30 cellular contexts compared by ENCODE assay signal in the genomic region with DNA sequence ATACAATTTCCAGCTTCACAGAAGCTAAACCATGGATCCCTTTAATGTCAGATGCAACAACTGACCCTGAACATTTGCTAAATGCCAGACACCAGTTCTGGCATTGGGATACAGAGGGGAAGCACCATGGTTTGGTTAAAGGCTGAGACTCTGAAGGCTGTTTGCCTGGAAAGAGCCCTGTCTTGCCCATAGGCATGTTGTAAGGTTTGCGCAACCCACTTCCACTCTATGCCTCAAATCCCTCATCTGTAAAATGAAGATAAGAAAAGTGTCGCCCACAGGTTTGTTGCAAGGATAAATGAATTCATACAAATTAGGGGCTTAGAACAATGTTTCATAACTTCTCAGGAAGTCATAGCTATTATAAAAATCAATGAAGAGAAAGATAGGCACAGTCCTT.
"Had no signal": no experiment of that assay in that cellular context is flagged by ENCODE, and none has a peak within 500 bp of the region (broad histone marks: within the 10 kb centered on the region; RNA-seq: fewer than 3 reads in every experiment).

No MANE protein-coding gene starts in this region.

- H3K27me3 ChIP-seq: left lung, neural progenitor cell, neutrophil, stomach, testis, thyroid gland, transverse colon, upper lobe of left lung, vagina had no signal

- H3K27ac ChIP-seq: left lung, neural progenitor cell, neutrophil, parathyroid adenoma, psoas muscle, skin epidermis, stomach, testis, thyroid gland, transverse colon, upper lobe of left lung, vagina had no signal

- H3K4me1 ChIP-seq: left lung, neural progenitor cell, parathyroid adenoma, psoas muscle, stomach, testis, thyroid gland, transverse colon, upper lobe of left lung, vagina had no signal

- H3K4me2 ChIP-seq: neural progenitor cell had no signal

- ATAC-seq: left colon; left lung; natural killer cell; psoas muscle; sciatic nerve; stimulated activated naive B cell treated with anti-CD40 and anti-IgM and Interleukin-4, amounts not matched to agents 10 μg/mL and 1 μg/mL and 100 μg/mL, for 72 hours; stimulated activated naive CD8-positive, alpha-beta T cell treated with anti-CD3 and anti-CD28 coated beads, Interleukin-15, Interleukin-2, amounts not matched to agents 100 U/mL and 50 U/mL, for 24 hours had no signal

- H3K9ac ChIP-seq: neural progenitor cell, parathyroid adenoma had no signal

- H3K4me3 ChIP-seq: left lung, lung, neural progenitor cell, psoas muscle, skin epidermis, stomach, testis, thyroid gland, transverse colon, upper lobe of left lung, vagina had no signal

- H3K36me3 ChIP-seq: left lung, neural progenitor cell, neutrophil, stomach, thyroid gland, transverse colon, upper lobe of left lung, vagina had no signal

- H2AFZ ChIP-seq: neural progenitor cell, parathyroid adenoma had no signal

- FAIRE-seq: islet of Langerhans, kidney had no signal

- H3K9me3 ChIP-seq: left lung, neutrophil, psoas muscle, stomach, testis, thyroid gland, transverse colon, upper lobe of left lung, vagina had no signal

- DNase-seq: hippocampal formation; immature natural killer cell; kidney; left colon; left lung; mesendoderm; naive B cell; natural killer cell; nephron progenitor cell; occipital lobe; psoas muscle; stimulated activated CD4-positive, alpha-beta T cell treated with anti-CD3 and anti-CD28 coated beads, Interleukin-12 subunit alpha, Interleukin-12 subunit beta, amount 100 ng/mL, for 4 hours; stimulated activated CD4-positive, alpha-beta T cell treated with anti-CD3 and anti-CD28 coated beads, Interleukin-15, amount 100 ng/mL, for 24 hours; stimulated activated CD4-positive, alpha-beta T cell treated with anti-CD3 and anti-CD28 coated beads, Interleukin-2, amount 100 ng/mL, for 24 hours; stimulated activated CD4-positive, alpha-beta T cell treated with anti-CD3 and anti-CD28 coated beads, Interleukin-4, amount 100 ng/mL, for 1 hour; stimulated activated naive B cell treated with anti-CD40 and anti-IgM and Interleukin-4, amounts not matched to agents 10 μg/mL and 1 μg/mL and 100 μg/mL, for 72 hours; stimulated activated naive CD8-positive, alpha-beta T cell treated with anti-CD3 and anti-CD28 coated beads, Interleukin-15, Interleukin-2, amounts not matched to agents 100 U/mL and 50 U/mL, for 24 hours; stomach; testis; thyroid gland; transverse colon; upper lobe of left lung had no signal

- H3K79me2 ChIP-seq: parathyroid adenoma had no signal
